In the genomic region with DNA sequence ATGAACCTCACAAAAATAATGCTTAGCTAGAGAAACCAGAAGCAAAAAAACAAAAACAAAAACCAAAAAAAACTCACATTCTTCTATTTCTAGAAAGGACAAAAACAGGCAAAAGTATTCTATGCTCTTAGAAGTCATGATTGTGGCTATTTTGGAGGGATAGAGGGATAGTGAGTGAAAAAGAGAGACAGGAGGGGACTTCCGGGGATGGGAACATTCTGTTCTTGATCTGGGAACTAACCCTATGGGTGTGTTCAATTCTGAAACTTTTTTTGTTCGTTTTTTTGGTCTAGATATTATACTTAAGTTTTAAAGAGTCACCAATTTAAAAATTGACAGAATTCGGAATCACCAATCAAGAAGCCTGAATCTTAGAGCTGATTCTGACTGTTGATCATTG, we compare ENCODE assay signal across 18 cellular contexts.
"Had no signal": no experiment of that assay in that cellular context is flagged by ENCODE, and none has a peak within 500 bp of the region (broad histone marks: within the 10 kb centered on the region; RNA-seq: fewer than 3 reads in every experiment).

No MANE protein-coding gene starts in this region.

- H3K27ac ChIP-seq: hepatocyte, lower lobe of right lung, psoas muscle had no signal

- H3K4me3 ChIP-seq: hepatocyte, lower lobe of right lung, psoas muscle had no signal

- ATAC-seq: activated CD4-positive, CD25-positive, alpha-beta regulatory T cell treated with anti-CD3 and anti-CD28 coated beads, Interleukin-2, amount 50 U/mL, for 24 hours; lower lobe of right lung; natural killer cell treated with Interleukin-12 subunit alpha and Interleukin-12 subunit beta and Interleukin-15 and Interleukin-18, amount 100 ng/mL, for 72 hours; psoas muscle had no signal

- H3K36me3 ChIP-seq: lower lobe of right lung had no signal

- H3K36me3 Mint-ChIP-seq: activated naive CD4-positive, alpha-beta T cell treated with anti-CD3 and anti-CD28 coated beads, Interleukin-2, amount 50 U/mL, for 24 hours; natural killer cell treated with Interleukin-12 subunit alpha and Interleukin-12 subunit beta and Interleukin-15 and Interleukin-18, amount 100 ng/mL, for 72 hours had no signal

- H3K4me2 ChIP-seq: hepatocyte had no signal

- H3K79me2 ChIP-seq: hepatocyte had no signal

- H3K27me3 ChIP-seq: hepatocyte had no signal

- H2AFZ ChIP-seq: hepatocyte had no signal

- H3K27ac Mint-ChIP-seq: activated naive CD4-positive, alpha-beta T cell treated with anti-CD3 and anti-CD28 coated beads, Interleukin-2, amount 50 U/mL, for 24 hours; activated T-cell treated with anti-CD3 and anti-CD28 coated beads, Interleukin-2, amount 50 U/mL, for 24 hours; natural killer cell treated with Interleukin-12 subunit alpha and Interleukin-12 subunit beta and Interleukin-15 and Interleukin-18, amount 100 ng/mL, for 72 hours; stimulated activated naive CD8-positive, alpha-beta T cell treated with anti-CD3 and anti-CD28 coated beads, Interleukin-15, Interleukin-2, amounts not matched to agents 100 ng/mL and 50 ng/mL, for 24 hours; T-helper 2 cell treated with Interferon-gamma antibody and Interleukin-4, amounts not matched to agents 5 μg/mL and 100 μg/mL, for 36 hours had no signal

- DNase-seq: activated CD4-positive, alpha-beta T cell treated with anti-CD3 and anti-CD28 coated beads, Interleukin-2, amount 50 U/mL, for 4 hours; activated effector memory CD4-positive, alpha-beta T cell treated with Interleukin-2 at 50 U/mL for 16 hours; activated T-cell treated with anti-CD3 and anti-CD28 coated beads, Interleukin-2, amount 50 U/mL, for 24 hours; amygdala; kidney; lower lobe of right lung; occipital lobe; psoas muscle; SIG-M5; stimulated activated CD4-positive, alpha-beta T cell treated with anti-CD3 and anti-CD28 coated beads, Interleukin-15, amount 100 ng/mL, for 24 hours; stimulated activated CD4-positive, alpha-beta T cell treated with anti-CD3 and anti-CD28 coated beads, Interleukin-4, amount 100 ng/mL, for 24 hours; SW 1271 had no signal

- H3K4me3 Mint-ChIP-seq: activated naive CD4-positive, alpha-beta T cell treated with anti-CD3 and anti-CD28 coated beads, Interleukin-2, amount 50 U/mL, for 24 hours; activated T-cell treated with anti-CD3 and anti-CD28 coated beads, Interleukin-2, amount 50 U/mL, for 24 hours; natural killer cell treated with Interleukin-12 subunit alpha and Interleukin-12 subunit beta and Interleukin-15 and Interleukin-18, amount 100 ng/mL, for 72 hours; stimulated activated naive CD8-positive, alpha-beta T cell treated with anti-CD3 and anti-CD28 coated beads, Interleukin-15, Interleukin-2, amounts not matched to agents 100 ng/mL and 50 ng/mL, for 24 hours; T-helper 2 cell treated with Interferon-gamma antibody and Interleukin-4, amounts not matched to agents 5 μg/mL and 100 μg/mL, for 36 hours had no signal

- H3K4me1 Mint-ChIP-seq: activated naive CD4-positive, alpha-beta T cell treated with anti-CD3 and anti-CD28 coated beads, Interleukin-2, amount 50 U/mL, for 24 hours had no signal

- H3K9me3 Mint-ChIP-seq: activated naive CD4-positive, alpha-beta T cell treated with anti-CD3 and anti-CD28 coated beads, Interleukin-2, amount 50 U/mL, for 24 hours; activated T-cell treated with anti-CD3 and anti-CD28 coated beads, Interleukin-2, amount 50 U/mL, for 24 hours; natural killer cell treated with Interleukin-12 subunit alpha and Interleukin-12 subunit beta and Interleukin-15 and Interleukin-18, amount 100 ng/mL, for 72 hours; stimulated activated naive CD8-positive, alpha-beta T cell treated with anti-CD3 and anti-CD28 coated beads, Interleukin-15, Interleukin-2, amounts not matched to agents 100 ng/mL and 50 ng/mL, for 24 hours; T-helper 2 cell treated with Interferon-gamma antibody and Interleukin-4, amounts not matched to agents 5 μg/mL and 100 μg/mL, for 36 hours had no signal

- H3K9me3 ChIP-seq: lower lobe of right lung, psoas muscle had no signal
